ENCODE assay signal across 2 cellular contexts in genomic region chr3:122572940-122573412, GRCh38.
TF ChIP-seq lines count a peak whose summit lies in the region.

No MANE protein-coding gene starts in this region.

TF ChIP-seq in GM23338, 12 proteins besides CTCF, POLR2A, EP300 and RAD21 (continued from another document):
- no peak for TF ChIP-seq ETS1 (IDR thresholded peaks at IDR 0.05)
- no peak for TF ChIP-seq STAT1 (IDR thresholded peaks at IDR 0.05; ENCODE audit: unreplicated experiment)
- TF ChIP-seq JUNB (IDR thresholded peaks at IDR 0.05; ENCODE audit: unreplicated experiment): no peak
- no peak for TF ChIP-seq CREB1 (CRISPR knock-in tag; IDR thresholded peaks at IDR 0.05; ENCODE audit: low read depth)

TF ChIP-seq in HEK293T, 16 proteins besides CTCF, POLR2A, EP300 and RAD21 (continued from another document):
- TF ChIP-seq FOXM1 (IDR thresholded peaks at IDR 0.05; ENCODE audit: borderline replicate concordance) (no peak), SP1 (IDR thresholded peaks at IDR 0.05) (no peak), LEF1 (IDR thresholded peaks at IDR 0.05; ENCODE audit: borderline replicate concordance) (no peak), PKNOX1 (IDR thresholded peaks at IDR 0.05) (no peak), BHLHE40 (IDR thresholded peaks at IDR 0.05; ENCODE audit: borderline replicate concordance) (no peak), TARDBP (IDR thresholded peaks at IDR 0.05) (no peak), NFRKB (IDR thresholded peaks at IDR 0.05) (no peak), FOXA1 (IDR thresholded peaks at IDR 0.05) (no peak)
TF ChIP-seq in HEK293T: peak in this region for 0.
